1 cellular context compared by ENCODE assay signal in genomic region chr5:86232246-86232645, GRCh38.
TF ChIP-seq lines count a peak whose summit lies in the region.

No MANE protein-coding gene starts in this region.

TF ChIP-seq in HEK293, 187 proteins besides CTCF, POLR2A, EP300 and RAD21 (continued from another document and continues in another):
- no peak for TF ChIP-seq ZNF324 (tag by site-specific recombination; IDR thresholded peaks at IDR 0.05)
- no peak for TF ChIP-seq SP3 (tag by site-specific recombination; IDR thresholded peaks at IDR 0.05)
- no peak for TF ChIP-seq TSHZ1 (tag by site-specific recombination; IDR thresholded peaks at IDR 0.05; ENCODE audit: borderline replicate concordance)
- no peak for TF ChIP-seq SP2 (tag by site-specific recombination; IDR thresholded peaks at IDR 0.05)
- TF ChIP-seq ZNF777 (tag by site-specific recombination; IDR thresholded peaks at IDR 0.05; ENCODE audit: borderline replicate concordance) = no peak
- TF ChIP-seq ZNF266 (tag by site-specific recombination; IDR thresholded peaks at IDR 0.05; ENCODE audit: low read depth) = no peak
- no peak for TF ChIP-seq ZNF155 (tag by site-specific recombination; IDR thresholded peaks at IDR 0.05)
- no peak for TF ChIP-seq ZFHX2 (tag by site-specific recombination; conservative IDR thresholded peaks at IDR 0.05)
- TF ChIP-seq ZNF624 (tag by site-specific recombination; IDR thresholded peaks at IDR 0.05) = no peak
- TF ChIP-seq ELK4 (IDR thresholded peaks at IDR 0.05; ENCODE audit: borderline replicate concordance, low read depth, low read length) = no peak
- TF ChIP-seq ZNF513 (tag by site-specific recombination; IDR thresholded peaks at IDR 0.05) = no peak
- TF ChIP-seq ZNF157 (tag by site-specific recombination; IDR thresholded peaks at IDR 0.05) = no peak
- no peak for TF ChIP-seq TCF7L2 (IDR thresholded peaks at IDR 0.05; ENCODE audit: borderline replicate concordance, low read depth, low read length)
- 0 out of 2 replicates have a peak, but pooled peaks have one; percentile 11 for TF ChIP-seq PRDM6 (tag by site-specific recombination; IDR thresholded peaks at IDR 0.05)
- no peak for TF ChIP-seq ZNF398 (tag by site-specific recombination; IDR thresholded peaks at IDR 0.05)
- TF ChIP-seq ZNF394 (tag by site-specific recombination; IDR thresholded peaks at IDR 0.05; ENCODE audit: borderline replicate concordance) = peak; percentile 40; the same call in 1 of the 2 replicates
- no peak for TF ChIP-seq GLI4 (tag by site-specific recombination; IDR thresholded peaks at IDR 0.05)
- TF ChIP-seq ZNF677 (tag by site-specific recombination; IDR thresholded peaks at IDR 0.05) = no peak
- no peak for TF ChIP-seq KLF7 (tag by site-specific recombination; IDR thresholded peaks at IDR 0.05; ENCODE audit: borderline replicate concordance)
- TF ChIP-seq PRDM4 (tag by site-specific recombination; IDR thresholded peaks at IDR 0.05) = no peak
- TF ChIP-seq HIC1 (tag by site-specific recombination; IDR thresholded peaks at IDR 0.05) = 0 out of 2 replicates have a peak, but pooled peaks have one; percentile 18
- no peak for TF ChIP-seq ZBTB49 (tag by site-specific recombination; IDR thresholded peaks at IDR 0.05; ENCODE audit: low read depth)
- TF ChIP-seq ZSCAN23 (tag by site-specific recombination; IDR thresholded peaks at IDR 0.05) = no peak
- TF ChIP-seq IKZF3 (tag by site-specific recombination; IDR thresholded peaks at IDR 0.05) = no peak
- no peak for TF ChIP-seq KLF17 (tag by site-specific recombination; IDR thresholded peaks at IDR 0.05)
- TF ChIP-seq ZNF132 (tag by site-specific recombination; IDR thresholded peaks at IDR 0.05; ENCODE audit: borderline replicate concordance) = no peak
- no peak for TF ChIP-seq ZNF449 (tag by site-specific recombination; IDR thresholded peaks at IDR 0.05)
- TF ChIP-seq ZBTB26 (tag by site-specific recombination; optimal IDR thresholded peaks at IDR 0.05) = no peak
- TF ChIP-seq ZNF48 (tag by site-specific recombination; IDR thresholded peaks at IDR 0.05) = no peak
- TF ChIP-seq ZBTB8A (tag by site-specific recombination; IDR thresholded peaks at IDR 0.05) = 0 out of 2 replicates have a peak, but pooled peaks have one; percentile 23
- no peak; the same call in 1 of the 2 replicates for TF ChIP-seq WT1 (tag by site-specific recombination; IDR thresholded peaks at IDR 0.05)
